In the genomic region with DNA sequence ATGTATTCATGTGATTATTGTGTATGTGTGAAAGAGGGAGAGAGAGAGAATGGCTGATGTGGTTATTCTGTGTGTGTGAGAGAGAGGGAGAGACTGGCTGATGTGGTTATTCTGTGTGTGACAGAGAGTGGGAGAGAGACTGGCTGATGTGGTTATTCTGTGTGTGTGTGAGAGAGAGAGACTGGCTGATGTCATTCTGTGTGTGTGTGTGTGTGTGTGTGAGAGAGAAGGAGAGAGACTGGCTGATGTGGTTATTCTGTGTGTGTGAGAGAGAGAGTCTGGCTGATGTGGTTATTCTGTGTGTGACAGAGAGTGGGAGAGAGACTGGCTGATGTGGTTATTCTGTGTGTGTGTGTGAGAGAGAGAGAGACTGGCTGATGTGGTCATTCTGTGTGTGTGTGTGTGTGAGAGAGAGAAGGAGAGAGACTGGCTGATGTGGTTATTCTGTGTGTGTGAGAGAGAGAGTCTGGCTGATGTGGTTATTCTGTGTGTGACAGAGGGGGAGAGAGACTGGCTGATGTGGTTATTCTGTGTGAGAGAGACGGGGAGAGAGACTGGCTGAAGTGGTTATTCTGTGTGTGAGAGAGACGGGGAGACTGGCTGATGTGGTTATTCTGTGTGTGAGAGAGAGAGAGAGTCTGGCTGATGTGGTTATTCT, we compare ENCODE assay signal across 10 cellular contexts. TPM values are rescaled to one million over a fixed set of nuclear protein-coding genes. Genes with fewer than 3 reads are reported as not detected.
DNase-seq lines count a peak whose midpoint lies in the region; ATAC-seq, FAIRE-seq and TF ChIP-seq lines count a peak whose summit lies in the region.
"Not testable (repeated sequence)": the region's sequence is repeated elsewhere in the genome, so short reads cannot be mapped to it uniquely, and the experiment has no call there.
"Had no signal": no experiment of that assay in that cellular context is flagged by ENCODE, and none has a peak within 500 bp of the region (broad histone marks: within the 10 kb centered on the region; RNA-seq: fewer than 3 reads in every experiment).

No MANE protein-coding gene starts in this region.

- DNase-seq in A549 (ENCODE audit: low read depth in 1 of 2, low spot score in 1 of 2); stimulated activated effector memory CD8-positive, alpha-beta T cell treated with anti-CD3 and anti-CD28 coated beads, Interleukin-12 subunit alpha, Interleukin-12 subunit beta, amount 100 ng/mL, for 72 hours (ENCODE audit: low spot score in 2 of 2): not testable (repeated sequence)
- DNase-seq in activated CD4-positive, alpha-beta T cell treated with anti-CD3 and anti-CD28 coated beads, Interleukin-2, amount 50 U/mL, for 1 hour = peak; percentile 15
- DNase-seq in activated naive CD4-positive, alpha-beta T cell treated with anti-CD3 and anti-CD28 coated beads for 36 hours = peak; percentile 18
- DNase-seq in choroid plexus epithelial cell (ENCODE audit: low read depth) = peak; percentile 25
- peak; percentile 6 for DNase-seq in iris pigment epithelial cell (ENCODE audit: low read depth)

- not testable (repeated sequence) for H3K79me2 ChIP-seq in OCI-LY3 (ENCODE audit: low read length)

- not testable (repeated sequence) for TF ChIP-seq CTCF in A549 (IDR thresholded peaks at IDR 0.05); HEK293 (tag by site-specific recombination; IDR thresholded peaks at IDR 0.05); OCI-LY3 (IDR thresholded peaks at IDR 0.05; ENCODE audit: low read depth, low read length); choroid plexus epithelial cell (conservative IDR thresholded peaks at IDR 0.05; ENCODE audit: low read depth, low read length)

- H3K36me3 ChIP-seq in HEK293 (ENCODE audit: control insufficient read depth in 2 of 2, insufficient read depth in 1 of 2, low read length in 2 of 2); OCI-LY3 (replicated peaks; ENCODE audit: low read depth, low read length): not testable (repeated sequence)

- not testable (repeated sequence) for H3K9me3 ChIP-seq in A549; HEK293 (ENCODE audit: control insufficient read depth, insufficient read depth, low read depth, low read length); OCI-LY3 (ENCODE audit: insufficient read depth, low read length)

- H3K4me2 ChIP-seq in A549; OCI-LY3 (ENCODE audit: low read length): not testable (repeated sequence)

- intact Hi-C loops in activated naive CD4-positive, alpha-beta T cell treated with anti-CD3 and anti-CD28 coated beads for 36 hours (cut with micrococcal nuclease) = loop anchor here (2.0 kb wide), 2 partner anchors 49 to 55 kb away; partner anchors contain the start of gene NUDT19

- not testable (repeated sequence) for TF ChIP-seq RAD21 in A549 (conservative IDR thresholded peaks at IDR 0.05 in 1 of 2, IDR thresholded peaks at IDR 0.05 in 1 of 2)

- not testable (repeated sequence) for H3K9ac ChIP-seq in OCI-LY3 (ENCODE audit: low read length)

- TF ChIP-seq EP300 in A549 (IDR thresholded peaks at IDR 0.05) = not testable (repeated sequence)

- not testable (repeated sequence) for H3K27ac Mint-ChIP-seq in activated naive CD4-positive, alpha-beta T cell treated with anti-CD3 and anti-CD28 coated beads for 36 hours; stimulated activated effector memory CD8-positive, alpha-beta T cell treated with anti-CD3 and anti-CD28 coated beads, Interleukin-12 subunit alpha, Interleukin-12 subunit beta, amount 100 ng/mL, for 72 hours

- peak; percentile 32 for FAIRE-seq in A549 (lab: Jason Lieb, UNC)

- H3K4me3 Mint-ChIP-seq in activated naive CD4-positive, alpha-beta T cell treated with anti-CD3 and anti-CD28 coated beads for 36 hours; stimulated activated effector memory CD8-positive, alpha-beta T cell treated with anti-CD3 and anti-CD28 coated beads, Interleukin-12 subunit alpha, Interleukin-12 subunit beta, amount 100 ng/mL, for 72 hours: not testable (repeated sequence)

- not testable (repeated sequence) for H4K20me1 ChIP-seq in OCI-LY3 (ENCODE audit: insufficient read depth, low read length)

- POLR2A ChIA-PET in A549 (lab: Yijun Ruan, JAX) = not testable (repeated sequence)
- POLR2A ChIA-PET in HEK293 (lab: Yijun Ruan, JAX) = interaction anchor here (1.0 kb wide), 1 partner anchor 54 kb away, joined by 3 read pairs; the partner anchor contains the start of gene NUDT19

- WGBS in A549 (ENCODE audit: missing lambda C conversion rate) = 37% methylated on average over 2 of the region's 2 CpGs

- 0 out of 2 replicates have a peak overlapping the region, but pooled peaks have one; percentile 32 for H2AFZ ChIP-seq in OCI-LY3 (ENCODE audit: low read depth, low read length)

- H3K4me1 Mint-ChIP-seq in activated naive CD4-positive, alpha-beta T cell treated with anti-CD3 and anti-CD28 coated beads for 36 hours (ENCODE audit: low read depth) = peaks cover 14% of the 10 kb centered on the region
- H3K4me1 Mint-ChIP-seq in stimulated activated effector memory CD8-positive, alpha-beta T cell treated with anti-CD3 and anti-CD28 coated beads, Interleukin-12 subunit alpha, Interleukin-12 subunit beta, amount 100 ng/mL, for 72 hours = peaks cover 13% of the 10 kb centered on the region

- not testable (repeated sequence) for H3K4me3 ChIP-seq in A549; HEK293 (ENCODE audit: low read depth, low read length); OCI-LY3 (ENCODE audit: low read length); choroid plexus epithelial cell (ENCODE audit: low read depth, low read length)

- H3K36me3 Mint-ChIP-seq in activated naive CD4-positive, alpha-beta T cell treated with anti-CD3 and anti-CD28 coated beads for 36 hours (ENCODE audit: low read depth); stimulated activated effector memory CD8-positive, alpha-beta T cell treated with anti-CD3 and anti-CD28 coated beads, Interleukin-12 subunit alpha, Interleukin-12 subunit beta, amount 100 ng/mL, for 72 hours: not testable (repeated sequence)

- peaks cover 11% of the 10 kb centered on the region for H3K27me3 Mint-ChIP-seq in activated naive CD4-positive, alpha-beta T cell treated with anti-CD3 and anti-CD28 coated beads for 36 hours (ENCODE audit: low read depth)

- not testable (repeated sequence) for H3K9me3 Mint-ChIP-seq in activated naive CD4-positive, alpha-beta T cell treated with anti-CD3 and anti-CD28 coated beads for 36 hours; stimulated activated effector memory CD8-positive, alpha-beta T cell treated with anti-CD3 and anti-CD28 coated beads, Interleukin-12 subunit alpha, Interleukin-12 subunit beta, amount 100 ng/mL, for 72 hours

- CTCF ChIA-PET in A549 (lab: Yijun Ruan, JAX); activated naive CD4-positive, alpha-beta T cell treated with anti-CD3 and anti-CD28 coated beads for 36 hours (lab: Charles Lee): not testable (repeated sequence)
- CTCF ChIA-PET in HEK293 (lab: Yijun Ruan, JAX) = interaction anchor here (0.6 to 1.1 kb wide), 4 partner anchors 17 to 438 kb away, joined by 3 to 4 read pairs (median 3); no protein-coding TSS in a partner anchor

- not testable (repeated sequence) for H3K27ac ChIP-seq in A549; HEK293 (ENCODE audit: extremely low read depth, low read depth, low read length); OCI-LY3 (ENCODE audit: low read length)

- not testable (repeated sequence) for H3K4me1 ChIP-seq in A549; OCI-LY3 (ENCODE audit: low read length)
- H3K4me1 ChIP-seq in HEK293 (ENCODE audit: control insufficient read depth, insufficient read depth, low read length) = peaks cover 12% of the 10 kb centered on the region

- not testable (repeated sequence) for H3K27me3 ChIP-seq in OCI-LY3 (ENCODE audit: low read depth, low read length)

- TF ChIP-seq POLR2A in A549 (IDR thresholded peaks at IDR 0.05; ENCODE audit: low read length) = not testable (repeated sequence)

- ATAC-seq in A549 = not testable (repeated sequence)
- peak; percentile 15 for ATAC-seq in stimulated activated effector memory CD8-positive, alpha-beta T cell treated with anti-CD3 and anti-CD28 coated beads, Interleukin-12 subunit alpha, Interleukin-12 subunit beta, amount 100 ng/mL, for 72 hours

TF ChIP-seq in HEK293, 187 proteins besides CTCF, POLR2A, EP300 and RAD21 (continues in another document):
- TF ChIP-seq, protein P1, sequence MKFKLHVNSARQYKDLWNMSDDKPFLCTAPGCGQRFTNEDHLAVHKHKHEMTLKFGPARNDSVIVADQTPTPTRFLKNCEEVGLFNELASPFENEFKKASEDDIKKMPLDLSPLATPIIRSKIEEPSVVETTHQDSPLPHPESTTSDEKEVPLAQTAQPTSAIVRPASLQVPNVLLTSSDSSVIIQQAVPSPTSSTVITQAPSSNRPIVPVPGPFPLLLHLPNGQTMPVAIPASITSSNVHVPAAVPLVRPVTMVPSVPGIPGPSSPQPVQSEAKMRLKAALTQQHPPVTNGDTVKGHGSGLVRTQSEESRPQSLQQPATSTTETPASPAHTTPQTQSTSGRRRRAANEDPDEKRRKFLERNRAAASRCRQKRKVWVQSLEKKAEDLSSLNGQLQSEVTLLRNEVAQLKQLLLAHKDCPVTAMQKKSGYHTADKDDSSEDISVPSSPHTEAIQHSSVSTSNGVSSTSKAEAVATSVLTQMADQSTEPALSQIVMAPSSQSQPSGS (tag by site-specific recombination; IDR thresholded peaks at IDR 0.05; ENCODE audit: low read depth) = 0 out of 2 replicates have a peak, but pooled peaks have one; percentile 20
- TF ChIP-seq ZNF548 (tag by site-specific recombination; IDR thresholded peaks at IDR 0.05) = 0 out of 2 replicates have a peak, but pooled peaks have one; percentile 6
- peak; percentile 56; the same call in 1 of the 2 replicates for TF ChIP-seq ZNF366 (tag by site-specific recombination; conservative IDR thresholded peaks at IDR 0.05)

RNA-seq across cellular contexts. Expression of gene TDRD12, which starts 26.2 kb away (rescaled TPM):
- polyA plus RNA-seq in A549 (2011; rRNA removed) = 0.19 and 0.20 TPM in 2 replicates
- polyA plus RNA-seq in A549 (2012; cell fraction: cytosol; rRNA removed) = 0.05 and 0.13 TPM in 2 replicates
- 0.11 and 0.24 TPM in 2 replicates for polyA plus RNA-seq in A549 (2012; cell fraction: nucleus; rRNA removed)
- polyA plus RNA-seq in A549 (2017; fragmentation: RNase III; extraction: RNeasy Plus Mini Kit Qiagen cat#74134 plus additional on column Dnase treatment) = 0.21 to 0.53 TPM (median 0.34 TPM) in 3 replicates
- 0.10 and 0.12 TPM in 2 replicates for polyA minus RNA-seq in A549 (2011; rRNA and poly(A)+ RNA removed)
- total RNA-seq in activated naive CD4-positive, alpha-beta T cell treated with anti-CD3 and anti-CD28 coated beads for 36 hours = under 1 TPM; 0.21 to 0.25 TPM
- total RNA-seq: left ventricle myocardium inferior, SK-MEL-5 had no signal

RNA-seq across cellular contexts. Expression of gene NUDT19, which starts 54.1 kb away (rescaled TPM):
- polyA plus RNA-seq in A549 (2011; rRNA removed) = 28.3 and 32.6 TPM in 2 replicates
- 17.3 and 28.0 TPM in 2 replicates for polyA plus RNA-seq in A549 (2012; cell fraction: cytosol; rRNA removed)
- 17.5 and 20.1 TPM in 2 replicates for polyA plus RNA-seq in A549 (2012; cell fraction: nucleus; rRNA removed)
- polyA plus RNA-seq in A549 (2017; fragmentation: RNase III; extraction: RNeasy Plus Mini Kit Qiagen cat#74134 plus additional on column Dnase treatment) = 30.1 to 31.1 TPM (median 30.5 TPM) in 3 replicates
- 14.6 and 19.4 TPM in 2 replicates for polyA minus RNA-seq in A549 (2011; rRNA and poly(A)+ RNA removed)
- 10 to 100 TPM; 11.9 to 13.6 TPM for total RNA-seq in activated naive CD4-positive, alpha-beta T cell treated with anti-CD3 and anti-CD28 coated beads for 36 hours
